In genomic region chr16:18788828-18789514, GRCh38 we compare ENCODE assay signal across 9 cellular contexts.
DNase-seq lines count a peak whose midpoint lies in the region; ATAC-seq and TF ChIP-seq lines count a peak whose summit lies in the region.
"Had no signal": no experiment of that assay in that cellular context is flagged by ENCODE, and none has a peak within 500 bp of the region (broad histone marks: within the 10 kb centered on the region; RNA-seq: fewer than 3 reads in every experiment).

No MANE protein-coding gene starts in this region.

- H3K9me3 ChIP-seq in mucosa of stomach (ENCODE audit: control insufficient read depth, low read length), result no peaks in the 10 kb centered on the region

- H3K36me3 ChIP-seq in mucosa of stomach (ENCODE audit: control insufficient read depth, insufficient read depth, low read length), result peaks cover 5% of the 10 kb centered on the region

- H3K27me3 ChIP-seq in mucosa of stomach (ENCODE audit: control insufficient read depth, insufficient read depth, low read length), result no peaks in the 10 kb centered on the region

- H3K9ac ChIP-seq in mucosa of stomach (ENCODE audit: low read length), result peak overlapping the region; percentile 89

- H3K4me1 ChIP-seq in mucosa of stomach (ENCODE audit: control insufficient read depth, insufficient read depth, low read length), result peaks cover 31% of the 10 kb centered on the region

- no peak for TF ChIP-seq CTCF in AG10803 (conservative IDR thresholded peaks at IDR 0.05; ENCODE audit: low read length)
- no peak for TF ChIP-seq CTCF in cardiac fibroblast (IDR thresholded peaks at IDR 0.05; ENCODE audit: low read depth, low read length)

- DNase-seq in AG10803 (ENCODE audit: low read depth), result no peak
- DNase-seq in KBM-7, result peak; percentile 27
- peak in 1 of 2 donors; percentile 50 for DNase-seq in cardiac fibroblast (ENCODE audit: low read depth in 2 of 2)
- DNase-seq in SKM-1 (lab: John Stamatoyannopoulos, UW; ENCODE audit: unreplicated experiment), result no peak
- no peak for DNase-seq in NCI-H226
- DNase-seq in DMS79 treated with DMSO at 0.1 percent for 48 hours (lab: John Stamatoyannopoulos, UW), result no peak
- DNase-seq: GOT3 had no signal

- ATAC-seq in HG02840 (IDR thresholded peaks at IDR 0.05; ENCODE audit: low FRiP score, unreplicated experiment), result no peak

- in situ Hi-C loops in KBM-7 (cut with MboI; ENCODE audit: low pct_unique_long_range_greater_than_20kb, low sequenced_read_pairs), result no loop called here

- peak overlapping the region; percentile 100 for H3K4me3 ChIP-seq in AG10803 (ENCODE audit: low read length)
- peak overlapping the region; percentile 90 to 91 for H3K4me3 ChIP-seq in cardiac fibroblast (replicated peaks in 1 of 2; ENCODE audit: low read depth in 2 of 2, low read length in 2 of 2)
- H3K4me3 ChIP-seq in mucosa of stomach (ENCODE audit: low read length), result peak overlapping the region; percentile 98
